8 cellular contexts compared by ENCODE assay signal in genomic region chr20:32585011-32585518, GRCh38. TPM values are rescaled to one million over a fixed set of nuclear protein-coding genes. Genes with fewer than 3 reads are reported as not detected.
A peak's percentile ranks its signal among the peaks of the same experiment; 100 is the strongest.
DNase-seq lines count a peak whose midpoint lies in the region; ATAC-seq and TF ChIP-seq lines count a peak whose summit lies in the region.

NOL4L (minus strand) TSS chr20:32585333; CDS start chr20:32584890, 443 bp downstream.

- no peak for TF ChIP-seq CTCF in epithelial cell of proximal tubule (conservative IDR thresholded peaks at IDR 0.05; ENCODE audit: low read depth, low read length)
- TF ChIP-seq CTCF in mucosa of descending colon (IDR thresholded peaks at IDR 0.05) = no peak
- no peak for TF ChIP-seq CTCF in tibial artery (IDR thresholded peaks at IDR 0.05)

- intact Hi-C loops in mucosa of descending colon (cut with DNase I, micrococcal nuclease) (no loop called here), tibial artery (cut with DNase I; ENCODE audit: low total_unique reads) (no loop called here)

- peaks cover 0 to 53% of the 10 kb centered on the region in 2 donors for H3K27me3 ChIP-seq in tibial artery

- H3K36me3 ChIP-seq in mucosa of descending colon (ENCODE audit: low read depth) = no peaks in the 10 kb centered on the region
- no peaks in the 10 kb centered on the region for H3K36me3 ChIP-seq in tibial artery

- H3K4me1 ChIP-seq in mucosa of descending colon (ENCODE audit: low read depth) = peaks cover 4% of the 10 kb centered on the region
- peaks cover 0 to 29% (median 24%) of the 10 kb centered on the region in 4 donors for H3K4me1 ChIP-seq in tibial artery

- H3K4me3 ChIP-seq in epithelial cell of proximal tubule (ENCODE audit: low read depth, low read length) (peak within 1 kb of the TSS; percentile 42), mucosa of descending colon (peak within 1 kb of the TSS; percentile 30), tibial artery (peak within 1 kb of the TSS; percentile 52 to 71)

- peak; percentile 13 for ATAC-seq in GM18868 (IDR thresholded peaks at IDR 0.05; ENCODE audit: unreplicated experiment)
- peak; percentile 9 for ATAC-seq in mucosa of descending colon
- no peak for ATAC-seq in HG03342 (IDR thresholded peaks at IDR 0.05; ENCODE audit: unreplicated experiment)
- no peak for ATAC-seq in HG03378 (IDR thresholded peaks at IDR 0.05; ENCODE audit: unreplicated experiment)

- no peaks in the 10 kb centered on the region for H3K9me3 ChIP-seq in mucosa of descending colon
- H3K9me3 ChIP-seq in tibial artery = no peaks in the 10 kb centered on the region

- no peak within 1 kb of the TSS for H3K27ac ChIP-seq in tibial artery

- DNase-seq in NCI-H2171 treated with DMSO at 0.1 percent for 48 hours (lab: John Stamatoyannopoulos, UW) (peak; percentile 34), activated T-cell treated with anti-CD3 and anti-CD28 coated beads for 1 hour (ENCODE audit: low read depth) (peak; percentile 22), epithelial cell of proximal tubule (ENCODE audit: low read depth) (no peak), mucosa of descending colon (peak in 2 of 3 donors; percentile 48 to 62), tibial artery (no peak)

RNA-seq across cellular contexts. Expression of gene NOL4L, which starts in this region (rescaled TPM):
- total RNA-seq in epithelial cell of proximal tubule (33.6 and 44.1 TPM in 2 replicates), mucosa of descending colon (10 to 100 TPM; 46.1 to 75.3 (median 55.1) TPM)

Comparison
In these comparisons a context has a peak if more than half of its experiments do, and no peak if none do; other contexts are left out.
1. ATAC-seq: peak in GM18868 (single experiment) and mucosa of descending colon (single experiment); none in HG03342 (single experiment) and HG03378 (single experiment).
2. DNase-seq: peak in NCI-H2171 treated with DMSO at 0.1 percent for 48 hours (single experiment), activated T-cell treated with anti-CD3 and anti-CD28 coated beads for 1 hour (single experiment) and mucosa of descending colon (2 of 3); none in epithelial cell of proximal tubule (single experiment) and tibial artery (0 of 2).
3. Peak in every context shown above with its lines, with median percentiles within 50 percentile points of each other: H3K4me3 ChIP-seq.